31 cellular contexts compared by ENCODE assay signal in genomic region chr3:39781025-39781424, GRCh38. TPM values are rescaled to one million over a fixed set of nuclear protein-coding genes. Genes with fewer than 3 reads are reported as not detected.
"Had no signal": no experiment of that assay in that cellular context is flagged by ENCODE, and none has a peak within 500 bp of the region (broad histone marks: within the 10 kb centered on the region; RNA-seq: fewer than 3 reads in every experiment).

No MANE protein-coding gene starts in this region.

- DNase-seq: activated B cell treated with CpG ODN at 0.5 μM for 24 hours; activated CD4-positive, alpha-beta memory T cell treated with anti-CD3 and anti-CD28 coated beads, Interleukin-2, amount 10 ng/mL, durations not matched to agents 7 days and 5 days; activated CD4-positive, alpha-beta T cell treated with anti-CD3 and anti-CD28 coated beads for 36 hours; activated CD4-positive, alpha-beta T cell treated with anti-CD3 and anti-CD28 coated beads for 48 hours; activated CD4-positive, alpha-beta T cell treated with anti-CD3 and anti-CD28 coated beads, Interleukin-2, amount 10 ng/mL, durations not matched to agents 7 days and 5 days; activated CD4-positive, alpha-beta T cell treated with anti-CD3 and anti-CD28 coated beads, Interleukin-2, amount 50 U/mL, for 48 hours; activated CD4-positive, CD25-positive, alpha-beta regulatory T cell treated with anti-CD3 and anti-CD28 coated beads, Interleukin-2, amount 50 U/mL, for 72 hours; activated CD8-positive, alpha-beta memory T cell treated with anti-CD3 and anti-CD28 coated beads for 24 hours; activated CD8-positive, alpha-beta memory T cell treated with anti-CD3 and anti-CD28 coated beads, Interleukin-2, amount 10 ng/mL, durations not matched to agents 7 days and 5 days; activated CD8-positive, alpha-beta memory T cell treated with anti-CD3 and anti-CD28 coated beads, Interleukin-2, amount 50 U/mL, for 48 hours; activated CD8-positive, alpha-beta T cell treated with anti-CD3 and anti-CD28 coated beads, Interleukin-2, amount 10 ng/mL, durations not matched to agents 7 days and 5 days; activated effector memory CD4-positive, alpha-beta T cell treated with Interleukin-2 at 50 U/mL for 16 hours; activated gamma-delta T cell; activated naive CD4-positive, alpha-beta T cell treated with anti-CD3 and anti-CD28 coated beads, Interleukin-2, amount 10 ng/mL, durations not matched to agents 7 days and 5 days; activated naive CD4-positive, alpha-beta T cell treated with Interleukin-2 at 50 U/mL for 16 hours; activated naive CD8-positive, alpha-beta T cell treated with anti-CD3 and anti-CD28 coated beads, Interleukin-2, amount 10 ng/mL, durations not matched to agents 7 days and 5 days; activated naive CD8-positive, alpha-beta T cell treated with anti-CD3 and anti-CD28 coated beads, Interleukin-2, amount 50 U/mL, for 24 hours; activated T-cell treated with anti-CD3 and anti-CD28 coated beads, Interleukin-2, amount 50 U/mL, for 24 hours; activated T-cell treated with anti-CD3 and anti-CD28 coated beads, Interleukin-2, amount 50 U/mL, for 48 hours; amygdala; anterior cingulate cortex; caudate nucleus; T-helper 1 cell; T-helper 2 cell; T-helper 9 cell had no signal

- H3K4me3 ChIP-seq: ascending aorta, cardiac muscle cell had no signal

- H3K9me3 ChIP-seq: ascending aorta had no signal

- FAIRE-seq: bronchial epithelial cell, TTC549 had no signal

- H3K27me3 ChIP-seq: ascending aorta, cardiac muscle cell had no signal

- H3K36me3 ChIP-seq: ascending aorta, cardiac muscle cell had no signal

- ATAC-seq: activated CD4-positive, alpha-beta T cell treated with anti-CD3 and anti-CD28 coated beads for 36 hours; activated CD8-positive, alpha-beta memory T cell treated with anti-CD3 and anti-CD28 coated beads, Interleukin-2, amount 10 ng/mL, durations not matched to agents 7 days and 5 days; activated CD8-positive, alpha-beta T cell treated with anti-CD3 and anti-CD28 coated beads, Interleukin-2, amount 10 ng/mL, durations not matched to agents 7 days and 5 days; activated naive CD8-positive, alpha-beta T cell treated with anti-CD3 and anti-CD28 coated beads, Interleukin-2, amount 50 U/mL, for 24 hours had no signal

- H3K27ac ChIP-seq: ascending aorta, cardiac muscle cell, VCaP had no signal

- H3K4me1 ChIP-seq: ascending aorta had no signal

RNA-seq across cellular contexts. Expression of gene MYRIP, which starts 28.4 kb away (rescaled TPM):
- total RNA-seq: activated CD4-positive, alpha-beta memory T cell treated with anti-CD3 and anti-CD28 coated beads, Interleukin-2, amount 10 ng/mL, durations not matched to agents 7 days and 5 days; activated CD4-positive, alpha-beta T cell treated with anti-CD3 and anti-CD28 coated beads for 36 hours; activated CD4-positive, alpha-beta T cell treated with anti-CD3 and anti-CD28 coated beads, Interleukin-2, amount 10 ng/mL, durations not matched to agents 7 days and 5 days; activated CD8-positive, alpha-beta memory T cell treated with anti-CD3 and anti-CD28 coated beads, Interleukin-2, amount 10 ng/mL, durations not matched to agents 7 days and 5 days; activated CD8-positive, alpha-beta T cell treated with anti-CD3 and anti-CD28 coated beads, Interleukin-2, amount 10 ng/mL, durations not matched to agents 7 days and 5 days; activated naive CD8-positive, alpha-beta T cell treated with anti-CD3 and anti-CD28 coated beads, Interleukin-2, amount 10 ng/mL, durations not matched to agents 7 days and 5 days; activated T-helper 2 cell treated with anti-CD3 and anti-CD28 coated beads, Interferon-gamma antibody, Interleukin-2, Interleukin-4, amounts not matched to agents 10 μg/mL and 5 μg/mL and 100 μg/mL, durations not matched to agents 14 hours and 24 hours and 36 hours; bronchial epithelial cell had no signal
